In genomic region chr19:50328257-50329145, GRCh38 we compare ENCODE assay signal across 1 cellular context.
A peak's percentile ranks its signal among the peaks of the same experiment; 100 is the strongest.
TF ChIP-seq lines count a peak whose summit lies in the region.

No MANE protein-coding gene starts in this region.

TF ChIP-seq in K562, 482 proteins besides CTCF, POLR2A, EP300 and RAD21 (continued from another document):
- peak in 1 of 2 experiments; percentile 64; a peak in 1 of 4 replicates for TF ChIP-seq NONO (IDR thresholded peaks at IDR 0.05; ENCODE audit: low read depth in 2 of 2, low read length in 1 of 2)
- 0 out of 2 replicates have a peak, but pooled peaks have one; percentile 46 for TF ChIP-seq HMGXB4 (CRISPR knock-in tag; IDR thresholded peaks at IDR 0.05)
- peak; percentile 59; the same call in 1 of the 2 replicates for TF ChIP-seq CREM (IDR thresholded peaks at IDR 0.05; ENCODE audit: low read depth)
- TF ChIP-seq TFAP4 (CRISPR knock-in tag; IDR thresholded peaks at IDR 0.05; ENCODE audit: borderline replicate concordance), result no peak
- TF ChIP-seq L3MBTL2 (IDR thresholded peaks at IDR 0.05), result peak; percentile 80
- TF ChIP-seq PHF20 (IDR thresholded peaks at IDR 0.05; ENCODE audit: partially characterized antibody), result no peak
- TF ChIP-seq ZBTB7A (IDR thresholded peaks at IDR 0.05; ENCODE audit: borderline replicate concordance, control insufficient read depth, low read depth, low read length), result peak; percentile 77; the same call in 1 of the 2 replicates
- peak; percentile 51 for TF ChIP-seq CHD1 (IDR thresholded peaks at IDR 0.05; ENCODE audit: low read length)
- peak in 1 of 2 experiments; percentile 74; a peak in 1 of 4 replicates for TF ChIP-seq ZNF639 (CRISPR knock-in tag; conservative IDR thresholded peaks at IDR 0.05 in 1 of 2, IDR thresholded peaks at IDR 0.05 in 1 of 2)
- 0 out of 2 replicates have a peak, but pooled peaks have one; percentile 21 for TF ChIP-seq ERF (CRISPR knock-in tag; IDR thresholded peaks at IDR 0.05)
- TF ChIP-seq NCOA4 (IDR thresholded peaks at IDR 0.05; ENCODE audit: partially characterized antibody), result no peak
- TF ChIP-seq STAG1 (CRISPR knock-in tag; IDR thresholded peaks at IDR 0.05; ENCODE audit: borderline replicate concordance), result 0 out of 2 replicates have a peak, but pooled peaks have one; percentile 31
- peak; percentile 81 for TF ChIP-seq NFIC (IDR thresholded peaks at IDR 0.05)
- TF ChIP-seq MGA (IDR thresholded peaks at IDR 0.05), result peak; percentile 62
- TF ChIP-seq ZKSCAN1 (IDR thresholded peaks at IDR 0.05; ENCODE audit: low read depth, low read length), result 0 out of 2 replicates have a peak, but pooled peaks have one; percentile 12
- TF ChIP-seq ZBTB1 (CRISPR knock-in tag; IDR thresholded peaks at IDR 0.05; ENCODE audit: borderline replicate concordance, low read depth), result peak; percentile 76; the same call in 1 of the 2 replicates
- peak; percentile 69 for TF ChIP-seq GMEB1 (CRISPR knock-in tag; IDR thresholded peaks at IDR 0.05)
- TF ChIP-seq MAX (CRISPR knock-in tag; IDR thresholded peaks at IDR 0.05), result peak; percentile 55; the same call in 1 of the 2 replicates
- TF ChIP-seq, protein P1, sequence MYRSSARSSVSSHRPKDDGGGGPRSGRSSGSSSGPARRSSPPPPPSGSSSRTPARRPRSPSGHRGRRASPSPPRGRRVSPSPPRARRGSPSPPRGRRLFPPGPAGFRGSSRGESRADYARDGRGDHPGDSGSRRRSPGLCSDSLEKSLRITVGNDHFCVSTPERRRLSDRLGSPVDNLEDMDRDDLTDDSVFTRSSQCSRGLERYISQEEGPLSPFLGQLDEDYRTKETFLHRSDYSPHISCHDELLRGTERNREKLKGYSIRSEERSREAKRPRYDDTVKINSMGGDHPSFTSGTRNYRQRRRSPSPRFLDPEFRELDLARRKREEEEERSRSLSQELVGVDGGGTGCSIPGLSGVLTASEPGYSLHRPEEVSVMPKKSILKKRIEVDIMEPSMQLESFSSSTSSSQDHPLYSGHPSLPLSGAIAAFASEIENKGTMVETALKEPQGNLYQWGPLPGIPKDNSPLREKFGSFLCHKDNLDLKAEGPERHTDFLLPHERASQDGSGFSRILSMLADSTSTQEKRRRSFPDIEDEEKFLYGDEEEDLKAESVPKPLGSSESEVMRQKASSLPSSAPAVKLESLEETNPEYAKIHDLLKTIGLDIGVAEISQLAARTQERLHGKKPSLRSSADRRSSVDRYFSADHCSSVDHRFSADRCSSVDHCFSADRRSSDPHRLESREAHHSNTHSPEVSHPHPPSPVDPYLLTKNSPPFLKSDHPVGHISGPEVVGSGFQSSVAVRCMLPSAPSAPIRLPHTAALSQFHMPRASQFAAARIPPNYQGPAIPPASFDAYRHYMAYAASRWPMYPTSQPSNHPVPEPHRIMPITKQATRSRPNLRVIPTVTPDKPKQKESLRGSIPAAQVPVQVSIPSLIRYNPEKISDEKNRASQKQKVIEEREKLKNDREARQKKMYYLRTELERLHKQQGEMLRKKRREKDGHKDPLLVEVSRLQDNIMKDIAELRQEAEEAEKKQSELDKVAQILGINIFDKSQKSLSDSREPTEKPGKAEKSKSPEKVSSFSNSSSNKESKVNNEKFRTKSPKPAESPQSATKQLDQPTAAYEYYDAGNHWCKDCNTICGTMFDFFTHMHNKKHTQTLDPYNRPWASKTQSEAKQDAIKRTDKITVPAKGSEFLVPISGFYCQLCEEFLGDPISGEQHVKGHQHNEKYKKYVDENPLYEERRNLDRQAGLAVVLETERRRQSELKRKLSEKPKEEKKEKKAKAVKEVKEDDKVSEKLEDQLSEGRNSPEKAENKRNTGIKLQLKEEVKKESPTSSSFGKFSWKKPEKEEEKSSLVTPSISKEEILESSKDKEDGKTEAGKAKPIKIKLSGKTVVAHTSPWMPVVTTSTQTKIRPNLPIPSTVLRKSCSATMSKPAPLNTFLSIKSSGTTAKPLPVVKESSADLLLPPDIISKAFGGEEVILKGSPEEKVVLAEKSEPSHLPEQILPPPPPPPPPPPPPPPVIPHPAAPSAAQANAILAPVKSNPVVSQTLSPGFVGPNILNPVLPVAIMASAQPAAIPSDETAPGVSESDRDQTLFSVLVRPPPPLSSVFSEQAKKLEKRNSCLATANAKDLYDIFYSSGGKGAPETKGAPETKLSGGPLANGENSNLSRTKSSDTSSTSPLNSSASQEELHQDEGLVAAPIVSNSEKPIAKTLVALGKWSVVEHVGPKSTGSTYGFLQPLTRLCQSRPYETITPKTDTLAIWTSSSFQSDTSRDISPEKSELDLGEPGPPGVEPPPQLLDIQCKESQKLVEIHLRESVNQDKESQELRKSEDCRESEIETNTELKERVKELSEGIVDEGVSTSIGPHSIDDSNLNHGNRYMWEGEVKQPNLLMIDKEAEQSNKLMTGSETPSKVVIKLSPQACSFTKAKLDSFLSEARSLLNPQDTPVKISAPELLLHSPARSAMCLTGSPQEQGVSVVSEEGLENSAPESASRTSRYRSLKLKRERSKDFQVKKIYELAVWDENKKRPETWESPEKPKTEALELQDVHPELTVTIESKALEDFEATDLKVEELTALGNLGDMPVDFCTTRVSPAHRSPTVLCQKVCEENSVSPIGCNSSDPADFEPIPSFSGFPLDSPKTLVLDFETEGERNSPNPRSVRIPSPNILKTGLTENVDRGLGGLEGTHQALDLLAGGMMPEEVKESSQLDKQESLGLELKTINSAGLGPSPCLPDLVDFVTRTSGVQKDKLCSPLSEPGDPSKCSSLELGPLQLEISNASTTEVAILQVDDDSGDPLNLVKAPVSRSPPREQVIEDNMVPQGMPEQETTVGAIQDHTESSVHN (IDR thresholded peaks at IDR 0.05; ENCODE audit: borderline replicate concordance in 1 of 2, low read depth in 1 of 2), result no peak
- peak; percentile 45 for TF ChIP-seq RBFOX2 (IDR thresholded peaks at IDR 0.05; ENCODE audit: low read depth, low read length)
- peak; percentile 70 to 75 for TF ChIP-seq NRF1 (conservative IDR thresholded peaks at IDR 0.05 in 1 of 2, IDR thresholded peaks at IDR 0.05 in 1 of 2)
- no peak for TF ChIP-seq ZNF507 (tag; conservative IDR thresholded peaks at IDR 0.05)
- TF ChIP-seq CBFA2T2 (conservative IDR thresholded peaks at IDR 0.05), result no peak
- no peak for TF ChIP-seq ATF1 (CRISPR knock-in tag; IDR thresholded peaks at IDR 0.05)
- TF ChIP-seq ATF1 (tag; IDR thresholded peaks at IDR 0.05), result peak; percentile 19; the same call in 1 of the 2 replicates
- TF ChIP-seq TAF1 (IDR thresholded peaks at IDR 0.05; ENCODE audit: control insufficient read depth, extremely low read depth, insufficient read depth, low read length, severe bottlenecking), result peak; percentile 70
- no peak for TF ChIP-seq BRF1 (IDR thresholded peaks at IDR 0.05; ENCODE audit: borderline replicate concordance, extremely low read depth, insufficient read length)
